In genomic region chrX:45879512-45879911, GRCh38 we compare ENCODE assay signal across 6 cellular contexts.
"Had no signal": no experiment of that assay in that cellular context is flagged by ENCODE, and none has a peak within 500 bp of the region (broad histone marks: within the 10 kb centered on the region; RNA-seq: fewer than 3 reads in every experiment).

No MANE protein-coding gene starts in this region.

- H3K4me3 ChIP-seq: K562 had no signal

- ATAC-seq: K562 had no signal

- FAIRE-seq: HTR-8/SVneo, K562 had no signal

- H3K27ac ChIP-seq: HL-60 had no signal

- DNase-seq: IMR-90, KBM-7, KG1 had no signal
